19 cellular contexts compared by ENCODE assay signal in the genomic region with DNA sequence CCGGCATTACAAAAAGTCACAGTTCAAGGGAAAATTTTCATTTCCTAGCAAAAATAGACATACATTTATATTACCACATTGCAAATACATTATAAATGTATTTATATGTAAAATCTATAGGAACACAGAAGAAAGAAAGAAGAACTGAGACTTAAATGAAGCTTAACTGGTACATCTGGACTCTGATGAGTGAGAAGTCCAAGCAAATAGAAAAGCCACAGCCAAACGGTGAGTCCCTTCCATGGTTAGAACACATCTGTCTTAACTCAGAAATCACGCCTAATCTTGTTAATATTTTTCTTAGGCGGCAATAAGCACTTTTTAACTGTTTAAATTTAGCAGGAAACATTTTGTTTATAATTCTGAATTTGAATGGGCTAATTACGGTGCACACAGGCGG. TPM values are rescaled to one million over a fixed set of nuclear protein-coding genes. Genes with fewer than 3 reads are reported as not detected.
"Had no signal": no experiment of that assay in that cellular context is flagged by ENCODE, and none has a peak within 500 bp of the region (broad histone marks: within the 10 kb centered on the region; RNA-seq: fewer than 3 reads in every experiment).

No MANE protein-coding gene starts in this region.

- H3K27ac ChIP-seq: gastrocnemius medialis, neural progenitor cell, ovary, sigmoid colon, upper lobe of right lung had no signal

- H3K4me2 ChIP-seq: neural progenitor cell had no signal

- H3K4me3 ChIP-seq: gastrocnemius medialis, neural progenitor cell, ovary, sigmoid colon, upper lobe of right lung had no signal

- ATAC-seq: gastrocnemius medialis, left ventricle myocardium superior, upper lobe of right lung had no signal

- H3K9ac ChIP-seq: neural progenitor cell had no signal

- H3K36me3 ChIP-seq: gastrocnemius medialis, neural progenitor cell, ovary, sigmoid colon, upper lobe of right lung had no signal

- H3K36me3 Mint-ChIP-seq: neural progenitor cell had no signal

- H3K4me1 Mint-ChIP-seq: neural progenitor cell had no signal

- H3K27ac Mint-ChIP-seq: activated CD4-positive, alpha-beta memory T cell treated with anti-CD3 and anti-CD28 coated beads, Interleukin-2, amount 10 ng/mL, durations not matched to agents 7 days and 5 days; activated naive CD4-positive, alpha-beta T cell treated with anti-CD3 and anti-CD28 coated beads for 36 hours; activated T-helper 1 cell treated with anti-CD3 and anti-CD28 coated beads, Interleukin-12 subunit alpha, Interleukin-12 subunit beta, Interleukin-2, Interleukin-4 antibody, amounts not matched to agents 30 ng/mL and 10 ng/mL and 1 ng/mL, durations not matched to agents 14 hours and 24 hours and 36 hours; neural progenitor cell had no signal

- H3K9me3 ChIP-seq: gastrocnemius medialis, ovary, sigmoid colon, upper lobe of right lung had no signal

- FAIRE-seq: astrocyte, colon, keratinocyte had no signal

- H3K27me3 ChIP-seq: gastrocnemius medialis, neural progenitor cell, ovary, sigmoid colon, upper lobe of right lung had no signal

- H3K27me3 Mint-ChIP-seq: activated CD4-positive, alpha-beta memory T cell treated with anti-CD3 and anti-CD28 coated beads, Interleukin-2, amount 10 ng/mL, durations not matched to agents 7 days and 5 days; stimulated activated naive CD8-positive, alpha-beta T cell treated with anti-CD3 and anti-CD28 coated beads, Interleukin-15, Interleukin-2, amounts not matched to agents 100 ng/mL and 50 ng/mL, for 24 hours had no signal

- DNase-seq: activated CD4-positive, alpha-beta memory T cell treated with anti-CD3 and anti-CD28 coated beads, Interleukin-2, amount 10 ng/mL, durations not matched to agents 7 days and 5 days; activated CD4-positive, CD25-positive, alpha-beta regulatory T cell treated with anti-CD3 and anti-CD28 coated beads, Interleukin-2, amount 50 U/mL, for 72 hours; activated CD8-positive, alpha-beta memory T cell treated with anti-CD3 and anti-CD28 coated beads, Interleukin-2, amount 50 U/mL, for 4 hours; activated naive CD4-positive, alpha-beta T cell treated with anti-CD3 and anti-CD28 coated beads for 36 hours; gastrocnemius medialis; left ventricle myocardium superior; mesendoderm; ovary; sigmoid colon; stimulated activated CD4-positive, alpha-beta T cell treated with anti-CD3 and anti-CD28 coated beads, Interleukin-12 subunit alpha, Interleukin-12 subunit beta, amount 100 ng/mL, for 4 hours; upper lobe of right lung had no signal

- H2AFZ ChIP-seq: neural progenitor cell had no signal

- H3K4me3 Mint-ChIP-seq: activated CD4-positive, alpha-beta memory T cell treated with anti-CD3 and anti-CD28 coated beads, Interleukin-2, amount 10 ng/mL, durations not matched to agents 7 days and 5 days; activated naive CD4-positive, alpha-beta T cell treated with anti-CD3 and anti-CD28 coated beads for 36 hours; activated T-helper 1 cell treated with anti-CD3 and anti-CD28 coated beads, Interleukin-12 subunit alpha, Interleukin-12 subunit beta, Interleukin-2, Interleukin-4 antibody, amounts not matched to agents 30 ng/mL and 10 ng/mL and 1 ng/mL, durations not matched to agents 14 hours and 24 hours and 36 hours; neural progenitor cell; stimulated activated naive CD8-positive, alpha-beta T cell treated with anti-CD3 and anti-CD28 coated beads, Interleukin-15, Interleukin-2, amounts not matched to agents 100 ng/mL and 50 ng/mL, for 24 hours had no signal

- H3K4me1 ChIP-seq: gastrocnemius medialis, neural progenitor cell, sigmoid colon, upper lobe of right lung had no signal

RNA-seq across cellular contexts. Expression of a gene that starts 9.4 kb away (rescaled TPM):
- total RNA-seq: activated T-helper 1 cell treated with anti-CD3 and anti-CD28 coated beads, Interleukin-12 subunit alpha, Interleukin-12 subunit beta, Interleukin-2, Interleukin-4 antibody, amounts not matched to agents 30 ng/mL and 10 ng/mL and 1 ng/mL, durations not matched to agents 14 hours and 24 hours and 36 hours; astrocyte; fibroblast of lung; temporal lobe had no signal
- polyA plus RNA-seq: fibroblast of lung, keratinocyte had no signal
